ENCODE assay signal across 8 cellular contexts in genomic region chr1:75233302-75233929, GRCh38.
DNase-seq lines count a peak whose midpoint lies in the region; ATAC-seq and TF ChIP-seq lines count a peak whose summit lies in the region.

No MANE protein-coding gene starts in this region.

- CTCF ChIA-PET in PC-9 (lab: Charles Lee), result no interaction called here

- no peaks in the 10 kb centered on the region for H3K4me1 ChIP-seq in PC-9 (replicated peaks; ENCODE audit: insufficient read depth)

- H3K27me3 ChIP-seq in PC-9 (ENCODE audit: insufficient read depth, low read depth) (no peaks in the 10 kb centered on the region), MG63 (peaks cover 3% of the 10 kb centered on the region; the same call in 1 of the 2 replicates)

- H3K4me3 ChIP-seq in PC-9 (no peak overlapping the region), MG63 (no peak overlapping the region)

- BruUV-seq in PC-9 (replicated peaks; lab: Mats Ljungman, UMichigan), result no TSS peak

- no peak overlapping the region for H3K27ac ChIP-seq in PC-9

- H3K9me2 ChIP-seq in PC-9 (ENCODE audit: insufficient read depth), result no peaks in the 10 kb centered on the region

- no peaks in the 10 kb centered on the region for H4K20me1 ChIP-seq in PC-9 (ENCODE audit: insufficient read depth)

- H3K36me3 ChIP-seq in PC-9 (ENCODE audit: low read depth), result no peaks in the 10 kb centered on the region
- H3K36me3 ChIP-seq in MG63, result no peaks in the 10 kb centered on the region

- intact Hi-C loops in PC-9 (cut with micrococcal nuclease; ENCODE audit: unreplicated experiment), result no loop called here

- no peak overlapping the region for H3K4me2 ChIP-seq in PC-9

- peak; percentile 92 for ATAC-seq in GM21717 (IDR thresholded peaks at IDR 0.05; ENCODE audit: unreplicated experiment)
- peak; percentile 74 for ATAC-seq in esophagus mucosa

- H3K79me2 ChIP-seq in PC-9 (ENCODE audit: low read depth), result no peaks in the 10 kb centered on the region

- H3K9me3 ChIP-seq in PC-9 (ENCODE audit: insufficient read depth, low read depth) (no peaks in the 10 kb centered on the region), MG63 (no peaks in the 10 kb centered on the region)

- no peak overlapping the region for H2AFZ ChIP-seq in PC-9

- H3F3A ChIP-seq in PC-9 (ENCODE audit: insufficient read depth, low read depth), result no peaks in the 10 kb centered on the region

- POLR2A ChIA-PET in PC-9 (lab: Charles Lee; ENCODE audit: unreplicated experiment), result no interaction called here

- DNase-seq in SIG-M5 treated with dmso at 0.1 percent for 504 hours (lab: John Stamatoyannopoulos, UW; ENCODE audit: unreplicated experiment) (peak; percentile 19), SIG-M5 (lab: John Stamatoyannopoulos, UW) (no peak), HS-27A (ENCODE audit: low read depth) (peak; percentile 2), PC-9 (no peak), pons (ENCODE audit: low spot score) (peak; percentile 34), MG63 (no peak)

- TF ChIP-seq CTCF in PC-9 (conservative IDR thresholded peaks at IDR 0.05), result peak; percentile 93

Comparison
In these comparisons a context has a peak if more than half of its experiments do, and no peak if none do; other contexts are left out.
1. DNase-seq: peak in SIG-M5 treated with dmso at 0.1 percent for 504 hours (single experiment), HS-27A (single experiment) and pons (single experiment); none in SIG-M5 (single experiment), PC-9 (0 of 2) and MG63 (single experiment).